In genomic region chr21:41611966-41612606, GRCh38 we compare ENCODE assay signal across 8 cellular contexts.
DNase-seq lines count a peak whose midpoint lies in the region; ATAC-seq and TF ChIP-seq lines count a peak whose summit lies in the region.

No MANE protein-coding gene starts in this region.

- peak; percentile 70 for TF ChIP-seq CTCF in WERI-Rb-1 (IDR thresholded peaks at IDR 0.05; ENCODE audit: low read depth, low read length)
- peak; percentile 57 for TF ChIP-seq CTCF in kidney epithelial cell (IDR thresholded peaks at IDR 0.05; ENCODE audit: insufficient read depth, low read length, poor library complexity, severe bottlenecking)

- no peaks in the 10 kb centered on the region for H3K9me3 Mint-ChIP-seq in activated T-helper 2 cell treated with anti-CD3 and anti-CD28 coated beads, Interferon-gamma antibody, Interleukin-2, Interleukin-4, amounts not matched to agents 10 μg/mL and 5 μg/mL and 100 μg/mL, durations not matched to agents 14 hours and 24 hours and 36 hours

- H3K27me3 ChIP-seq in ACC112 (ENCODE audit: insufficient read depth, low read length) = no peaks in the 10 kb centered on the region
- no peaks in the 10 kb centered on the region for H3K27me3 ChIP-seq in WERI-Rb-1 (ENCODE audit: insufficient read depth, low read depth, severe bottlenecking)
- no peaks in the 10 kb centered on the region for H3K27me3 ChIP-seq in kidney epithelial cell (ENCODE audit: control insufficient read depth, insufficient read depth, low read length)

- no peak overlapping the region for H3K4me3 Mint-ChIP-seq in activated T-helper 2 cell treated with anti-CD3 and anti-CD28 coated beads, Interferon-gamma antibody, Interleukin-2, Interleukin-4, amounts not matched to agents 10 μg/mL and 5 μg/mL and 100 μg/mL, durations not matched to agents 14 hours and 24 hours and 36 hours (ENCODE audit: low read depth)

- no peaks in the 10 kb centered on the region for H3K79me2 ChIP-seq in ACC112 (ENCODE audit: control insufficient read depth, insufficient read depth, low read length, unreplicated experiment)

- H3K27ac Mint-ChIP-seq in activated T-helper 2 cell treated with anti-CD3 and anti-CD28 coated beads, Interferon-gamma antibody, Interleukin-2, Interleukin-4, amounts not matched to agents 10 μg/mL and 5 μg/mL and 100 μg/mL, durations not matched to agents 14 hours and 24 hours and 36 hours = no peak overlapping the region

- H3K36me3 ChIP-seq in ACC112 (ENCODE audit: insufficient read depth, low read length) (no peaks in the 10 kb centered on the region), WERI-Rb-1 (no peaks in the 10 kb centered on the region), kidney epithelial cell (ENCODE audit: control insufficient read depth, insufficient read depth, low read length) (no peaks in the 10 kb centered on the region)

- H2AFZ ChIP-seq in ACC112 (ENCODE audit: low read length, unreplicated experiment) = no peak overlapping the region

- ATAC-seq in GM21529 (IDR thresholded peaks at IDR 0.05; ENCODE audit: unreplicated experiment) = no peak

- H3K4me1 Mint-ChIP-seq in activated T-helper 2 cell treated with anti-CD3 and anti-CD28 coated beads, Interferon-gamma antibody, Interleukin-2, Interleukin-4, amounts not matched to agents 10 μg/mL and 5 μg/mL and 100 μg/mL, durations not matched to agents 14 hours and 24 hours and 36 hours (ENCODE audit: low read depth) = no peaks in the 10 kb centered on the region

- intact Hi-C loops in activated T-helper 2 cell treated with anti-CD3 and anti-CD28 coated beads, Interferon-gamma antibody, Interleukin-2, Interleukin-4, amounts not matched to agents 10 μg/mL and 5 μg/mL and 100 μg/mL, durations not matched to agents 14 hours and 24 hours and 36 hours (cut with micrococcal nuclease) = loop anchor here (2.0 kb wide), 1 partner anchor 505 kb away; no protein-coding TSS in a partner anchor

- no peaks in the 10 kb centered on the region for H3K9me3 ChIP-seq in WERI-Rb-1 (ENCODE audit: severe bottlenecking)

- H3K4me1 ChIP-seq in ACC112 (ENCODE audit: control insufficient read depth, insufficient read depth, low read length, unreplicated experiment) = peaks cover 32% of the 10 kb centered on the region

- peak; percentile 83 for DNase-seq in HT-29 (ENCODE audit: low spot score)
- peak; percentile 48 for DNase-seq in WERI-Rb-1
- DNase-seq in kidney epithelial cell (ENCODE audit: low read depth) = no peak
- DNase-seq in putamen (ENCODE audit: low spot score) = no peak
- no peak for DNase-seq in NCI-H1436 treated with DMSO at 0.1 percent for 48 hours (lab: John Stamatoyannopoulos, UW)
- no peak for DNase-seq in activated T-helper 2 cell treated with anti-CD3 and anti-CD28 coated beads, Interferon-gamma antibody, Interleukin-2, Interleukin-4, amounts not matched to agents 10 μg/mL and 5 μg/mL and 100 μg/mL, durations not matched to agents 14 hours and 24 hours and 36 hours (ENCODE audit: low spot score)

- no peaks in the 10 kb centered on the region for H3K36me3 Mint-ChIP-seq in activated T-helper 2 cell treated with anti-CD3 and anti-CD28 coated beads, Interferon-gamma antibody, Interleukin-2, Interleukin-4, amounts not matched to agents 10 μg/mL and 5 μg/mL and 100 μg/mL, durations not matched to agents 14 hours and 24 hours and 36 hours (ENCODE audit: low read depth)

- H3K27me3 Mint-ChIP-seq in activated T-helper 2 cell treated with anti-CD3 and anti-CD28 coated beads, Interferon-gamma antibody, Interleukin-2, Interleukin-4, amounts not matched to agents 10 μg/mL and 5 μg/mL and 100 μg/mL, durations not matched to agents 14 hours and 24 hours and 36 hours (ENCODE audit: low read depth) = peaks cover 8% of the 10 kb centered on the region

- H3K27ac ChIP-seq in ACC112 (ENCODE audit: low read depth, low read length) (peak overlapping the region; percentile 25; the same call in 1 of the 2 replicates), WERI-Rb-1 (no peak overlapping the region)

- no peak overlapping the region for H3K4me3 ChIP-seq in ACC112 (ENCODE audit: low read depth, low read length)
- no peak overlapping the region for H3K4me3 ChIP-seq in WERI-Rb-1 (ENCODE audit: low read depth, low read length)
- H3K4me3 ChIP-seq in kidney epithelial cell (ENCODE audit: low read depth, low read length) = no peak overlapping the region

Comparison
In these comparisons a context has a peak if more than half of its experiments do, and no peak if none do; other contexts are left out.
1. DNase-seq: peak in HT-29 (single experiment) and WERI-Rb-1 (single experiment); none in kidney epithelial cell (single experiment), putamen (single experiment), NCI-H1436 treated with DMSO at 0.1 percent for 48 hours (single experiment) and activated T-helper 2 cell treated with anti-CD3 and anti-CD28 coated beads, Interferon-gamma antibody, Interleukin-2, Interleukin-4, amounts not matched to agents 10 μg/mL and 5 μg/mL and 100 μg/mL, durations not matched to agents 14 hours and 24 hours and 36 hours (single experiment).